ENCODE assay signal across 8 cellular contexts in genomic region chr3:58335432-58335947, GRCh38. TPM values are rescaled to one million over a fixed set of nuclear protein-coding genes. Genes with fewer than 3 reads are reported as not detected.
DNase-seq lines count a peak whose midpoint lies in the region; ATAC-seq and TF ChIP-seq lines count a peak whose summit lies in the region.

No MANE protein-coding gene starts in this region.

- H3K4me2 ChIP-seq in BLaER1 = peak overlapping the region; percentile 87
- H3K4me2 ChIP-seq in neural cell (ENCODE audit: low read length) = no peak overlapping the region

- no peaks in the 10 kb centered on the region for H3K9me3 ChIP-seq in BLaER1
- H3K9me3 ChIP-seq in neural cell (ENCODE audit: low read length) = no peaks in the 10 kb centered on the region

- H4K20me1 ChIP-seq in BLaER1 (no peaks in the 10 kb centered on the region), neural cell (ENCODE audit: insufficient read depth) (no peaks in the 10 kb centered on the region)

- TF ChIP-seq RAD21 in neural cell (conservative IDR thresholded peaks at IDR 0.05) = no peak

- TF ChIP-seq EP300 in neural cell (conservative IDR thresholded peaks at IDR 0.05; ENCODE audit: poor library complexity, severe bottlenecking) = no peak

- intact Hi-C loops in sciatic nerve (cut with DNase I) = no loop called here

- H3K36me3 ChIP-seq in BLaER1 (peaks cover 45% of the 10 kb centered on the region), neural cell (ENCODE audit: insufficient read depth, low read length) (no peaks in the 10 kb centered on the region)

- DNase-seq in NB4 (ENCODE audit: low read depth) (no peak), sciatic nerve (ENCODE audit: low spot score) (no peak), COLO829 (ENCODE audit: low spot score) (no peak)
- DNase-seq in stimulated activated CD4-positive, alpha-beta T cell treated with anti-CD3 and anti-CD28 coated beads, Interleukin-2, amount 100 ng/mL, for 48 hours = no peak

- peaks cover 66% of the 10 kb centered on the region for H3K4me1 ChIP-seq in BLaER1

- TF ChIP-seq POLR2A in NB4 (IDR thresholded peaks at IDR 0.05; ENCODE audit: extremely low read depth, insufficient read length) = peak; percentile 23

- peak overlapping the region; percentile 93 for H3K27ac ChIP-seq in BLaER1
- peak overlapping the region; percentile 95 for H3K27ac ChIP-seq in cingulate gyrus (ENCODE audit: low read depth, low read length)
- no peak overlapping the region for H3K27ac ChIP-seq in neural cell (ENCODE audit: low read length)

- peak overlapping the region; percentile 92 for H3K9ac ChIP-seq in BLaER1
- H3K9ac ChIP-seq in neural cell (ENCODE audit: low read length) = no peak overlapping the region

- ATAC-seq in HG02588 (IDR thresholded peaks at IDR 0.05; ENCODE audit: unreplicated experiment) (no peak), sciatic nerve (no peak)

- H3K9me2 ChIP-seq in neural cell (ENCODE audit: insufficient read depth, low read length) = no peaks in the 10 kb centered on the region

- no peaks in the 10 kb centered on the region for H3K27me3 ChIP-seq in BLaER1
- no peaks in the 10 kb centered on the region for H3K27me3 ChIP-seq in neural cell (ENCODE audit: insufficient read depth, low read depth, low read length)

- peaks cover 5% of the 10 kb centered on the region for H3K79me2 ChIP-seq in neural cell (replicated peaks; ENCODE audit: insufficient read depth, low read length)

- peak overlapping the region; percentile 98 for H3K4me3 ChIP-seq in BLaER1
- peak overlapping the region; percentile 81 for H3K4me3 ChIP-seq in NB4 (ENCODE audit: low read depth, low read length)
- peak overlapping the region; percentile 81 for H3K4me3 ChIP-seq in neural cell (ENCODE audit: low read length)

- H2AFZ ChIP-seq in neural cell (ENCODE audit: low read depth, low read length) = no peak overlapping the region

- H3F3A ChIP-seq in neural cell (ENCODE audit: insufficient read depth, low read length, poor library complexity, severe bottlenecking) = no peaks in the 10 kb centered on the region

- no peak for TF ChIP-seq CTCF in NB4 (IDR thresholded peaks at IDR 0.05; ENCODE audit: low read depth, low read length)
- TF ChIP-seq CTCF in neural cell (IDR thresholded peaks at IDR 0.05; ENCODE audit: poor library complexity, severe bottlenecking) = no peak

TF ChIP-seq in neural cell, 6 proteins besides CTCF, POLR2A, EP300 and RAD21:
- TF ChIP-seq SMC3 (conservative IDR thresholded peaks at IDR 0.05; ENCODE audit: poor library complexity) (no peak), EZH2 (IDR thresholded peaks at IDR 0.05; ENCODE audit: borderline replicate concordance, insufficient read depth, low read length, poor library complexity, severe bottlenecking) (no peak), TAF1 (IDR thresholded peaks at IDR 0.05; ENCODE audit: low read depth) (no peak), REST (IDR thresholded peaks at IDR 0.05; ENCODE audit: borderline replicate concordance) (no peak), MXI1 (conservative IDR thresholded peaks at IDR 0.05; ENCODE audit: poor library complexity, severe bottlenecking) (no peak), POLR2AphosphoS5 (IDR thresholded peaks at IDR 0.05) (no peak)
TF ChIP-seq in neural cell: peak in this region for 0.

RNA-seq across cellular contexts. Expression of gene PXK, which starts 2.8 kb away (rescaled TPM):
- polyA plus RNA-seq in neural cell = 37.7 and 40.4 TPM in 2 replicates
- 60.1 and 61.6 TPM in 2 replicates for polyA minus RNA-seq in neural cell
- 34.1 TPM for total RNA-seq in sciatic nerve

RNA-seq across cellular contexts. Expression of gene HTD2, which starts 29.2 kb away (rescaled TPM):
- polyA plus RNA-seq in neural cell = 19.0 and 23.2 TPM in 2 replicates
- polyA minus RNA-seq in neural cell = 17.0 and 20.5 TPM in 2 replicates
- 12.9 TPM for total RNA-seq in sciatic nerve

RNA-seq across cellular contexts. Expression of gene RPP14, which starts 29.4 kb away (rescaled TPM):
- 12.8 and 13.0 TPM in 2 replicates for polyA plus RNA-seq in neural cell
- polyA minus RNA-seq in neural cell = 19.0 and 20.9 TPM in 2 replicates
- 12.5 TPM for total RNA-seq in sciatic nerve
